Comparison of ENCODE assay signal across 15 cellular contexts in genomic region chr15:68386587-68387287, GRCh38. TPM values are rescaled to one million over a fixed set of nuclear protein-coding genes. Genes with fewer than 3 reads are reported as not detected.
DNase-seq lines count a peak whose midpoint lies in the region; ATAC-seq and TF ChIP-seq lines count a peak whose summit lies in the region.
"Had no signal": no experiment of that assay in that cellular context is flagged by ENCODE, and none has a peak within 500 bp of the region (broad histone marks: within the 10 kb centered on the region; RNA-seq: fewer than 3 reads in every experiment).

No MANE protein-coding gene starts in this region.

- 89 to 95% (median 92%) methylated on average over 9 of the region's 9 CpGs for WGBS in adrenal gland, 4 donors

- H3K27ac ChIP-seq in adrenal gland (no peak overlapping the region), uterus (peak overlapping the region; percentile 78 to 84)
- H3K27ac ChIP-seq: GM23248 had no signal

- H3K9me3 ChIP-seq in adrenal gland (replicated peaks in 1 of 3) (no peaks in the 10 kb centered on the region), uterus (no peaks in the 10 kb centered on the region)

- no peak for ATAC-seq in left cardiac atrium

- DNase-seq in cardiac septum (ENCODE audit: low spot score) (peak; percentile 46), left cardiac atrium (no peak), adrenal gland (peak in 4 of 7 donors; percentile 5 to 13 (median 9)), mucosa of gallbladder (ENCODE audit: low spot score) (peak; percentile 7), uterus (peak; percentile 7 to 10), NCI-H187 treated with DMSO at 0.1 percent for 48 hours (lab: John Stamatoyannopoulos, UW) (no peak)
- no peak for DNase-seq in effector CD8-positive, alpha-beta T cell (lab: John Stamatoyannopoulos, UW)
- DNase-seq: CD4-positive, alpha-beta memory T cell; DMS79; GM23248; MV-4-11; NCI-H1436; NCI-H2081 treated with DMSO at 0.1 percent for 48 hours; NCI-H2227 treated with DMSO at 0.1 percent for 48 hours; NCI-H526 had no signal

- intact Hi-C loops in cardiac septum (cut with DNase I) (no loop called here), left cardiac atrium (cut with DNase I) (no loop called here), adrenal gland (cut with DNase I) (loop anchor here in 1 of 2 donors (10.0 kb wide), 1 partner anchor 148 kb away; no protein-coding TSS in a partner anchor), uterus (cut with DNase I; ENCODE audit: low total_unique reads) (no loop called here)

- no peaks in the 10 kb centered on the region for H3K36me3 ChIP-seq in adrenal gland (replicated peaks in 1 of 2)
- no peaks in the 10 kb centered on the region for H3K36me3 ChIP-seq in uterus

- TF ChIP-seq CTCF in adrenal gland (IDR thresholded peaks at IDR 0.05), result no peak
- no peak for TF ChIP-seq CTCF in uterus (IDR thresholded peaks at IDR 0.05)

- peaks cover 7 to 23% of the 10 kb centered on the region in 2 donors for H3K4me1 ChIP-seq in adrenal gland (replicated peaks in 1 of 2)
- H3K4me1 ChIP-seq in uterus, result no peaks in the 10 kb centered on the region

- H3K4me3 ChIP-seq in adrenal gland (no peak overlapping the region), uterus (no peak overlapping the region)
- H3K4me3 ChIP-seq: GM23248 had no signal

- TF ChIP-seq POLR2A in adrenal gland (IDR thresholded peaks at IDR 0.05) (no peak), uterus (IDR thresholded peaks at IDR 0.05) (no peak)

- H3K27me3 ChIP-seq in adrenal gland (no peaks in the 10 kb centered on the region), uterus (no peaks in the 10 kb centered on the region)

RNA-seq across cellular contexts. Expression of gene ITGA11, which starts 45.2 kb away (rescaled TPM):
- total RNA-seq in cardiac septum, result 9.3 TPM
- total RNA-seq in left cardiac atrium, result 10 to 100 TPM; 22.4 to 23.8 TPM
- 10 to 100 TPM in 4 of 8 donors, 1 to 10 TPM in 4; 4.4 to 52.5 (median 11.0) TPM for total RNA-seq in adrenal gland
- polyA plus RNA-seq in adrenal gland, result 1 to 10 TPM; 1.4 to 6.5 (median 3.8) TPM
- total RNA-seq in mucosa of gallbladder, result 2.6 TPM
- total RNA-seq in uterus, result 100 to 1,000 TPM in 1 of 4 donors, 10 to 100 TPM in 3; 37.3 to 106 (median 61.1) TPM
- total RNA-seq: CD4-positive, alpha-beta memory T cell had no signal
- polyA plus RNA-seq: CD4-positive, alpha-beta memory T cell had no signal

Comparison
In these comparisons a context has a peak if more than half of its experiments do, and no peak if none do; other contexts are left out.
1. DNase-seq: peak in cardiac septum (single experiment), adrenal gland (4 of 7), mucosa of gallbladder (single experiment) and uterus (2 of 2); none in left cardiac atrium (single experiment), effector CD8-positive, alpha-beta T cell (single experiment) and NCI-H187 treated with DMSO at 0.1 percent for 48 hours (single experiment).
2. H3K27ac ChIP-seq: peak in uterus (2 of 2); none in adrenal gland (0 of 5).